Comparison of ENCODE assay signal across 8 cellular contexts in genomic region chr5:163916376-163916775, GRCh38.
DNase-seq lines count a peak whose midpoint lies in the region; ATAC-seq and TF ChIP-seq lines count a peak whose summit lies in the region.

No MANE protein-coding gene starts in this region.

- ATAC-seq in GM18505 (IDR thresholded peaks at IDR 0.05; ENCODE audit: unreplicated experiment) (peak; percentile 83), GM21737 (IDR thresholded peaks at IDR 0.05; ENCODE audit: unreplicated experiment) (peak; percentile 91)
- ATAC-seq in activated naive CD4-positive, alpha-beta T cell treated with anti-CD3 and anti-CD28 coated beads, Interleukin-2, amount 50 U/mL, for 72 hours = no peak

- no peak overlapping the region for H3K27ac Mint-ChIP-seq in activated naive CD4-positive, alpha-beta T cell treated with anti-CD3 and anti-CD28 coated beads, Interleukin-2, amount 50 U/mL, for 72 hours

- H3K9ac ChIP-seq in KMS-11 (peak overlapping the region; percentile 51), mammary epithelial cell (ENCODE audit: insufficient read depth, low read length) (no peak overlapping the region)

- TF ChIP-seq CTCF in KMS-11 (conservative IDR thresholded peaks at IDR 0.05; ENCODE audit: low read depth, low read length) (no peak), mammary epithelial cell (conservative IDR thresholded peaks at IDR 0.05 in 1 of 2, IDR thresholded peaks at IDR 0.05 in 1 of 2; ENCODE audit: extremely low read depth in 1 of 2, insufficient read depth in 1 of 2, low read depth in 1 of 2, low read length in 2 of 2) (no peak)

- in situ Hi-C loops in mammary epithelial cell (cut with MboI; ENCODE audit: low sequenced_read_pairs in 2 of 2) = no loop called here

- H3K27ac ChIP-seq in KMS-11 (peak overlapping the region; percentile 90), mammary epithelial cell (ENCODE audit: insufficient read depth, low read depth, low read length) (no peak overlapping the region)

- H3K9me3 Mint-ChIP-seq in activated naive CD4-positive, alpha-beta T cell treated with anti-CD3 and anti-CD28 coated beads, Interleukin-2, amount 50 U/mL, for 72 hours = peaks cover 14 to 17% of the 10 kb centered on the region in 2 donors

- intact Hi-C loops in mammary epithelial cell (cut with micrococcal nuclease) = no loop called here

- H3K9me3 ChIP-seq in mammary epithelial cell (replicated peaks; ENCODE audit: insufficient read depth, low read length) = no peaks in the 10 kb centered on the region

- peak; percentile 19 for TF ChIP-seq POLR2A in GM18505 (IDR thresholded peaks at IDR 0.05; ENCODE audit: borderline replicate concordance, extremely low read depth, insufficient read depth, insufficient read length)

- dilution Hi-C loops in mammary epithelial cell (cut with HindIII; ENCODE audit: low sequenced_read_pairs) = no loop called here

- H3K36me3 Mint-ChIP-seq in activated naive CD4-positive, alpha-beta T cell treated with anti-CD3 and anti-CD28 coated beads, Interleukin-2, amount 50 U/mL, for 72 hours = no peaks in the 10 kb centered on the region

- H3K79me2 ChIP-seq in KMS-11 (ENCODE audit: insufficient read depth, low read depth) (no peaks in the 10 kb centered on the region), mammary epithelial cell (ENCODE audit: insufficient read depth, low read length) (no peaks in the 10 kb centered on the region)

- CTCF ChIA-PET in mammary epithelial cell (lab: Charles Lee; ENCODE audit: low non-redundant PET) = no interaction called here

- H4K20me1 ChIP-seq in KMS-11 (ENCODE audit: insufficient read depth) (no peaks in the 10 kb centered on the region), mammary epithelial cell (ENCODE audit: insufficient read depth, low read length) (no peaks in the 10 kb centered on the region)

- H2AFZ ChIP-seq in KMS-11 (ENCODE audit: low read depth) (peak overlapping the region; percentile 25), mammary epithelial cell (ENCODE audit: low read depth, low read length) (no peak overlapping the region)

- DNase-seq in globus pallidus (ENCODE audit: low spot score) (peak; percentile 60), mammary epithelial cell (no peak)
- no peak for DNase-seq in activated naive CD4-positive, alpha-beta T cell treated with anti-CD3 and anti-CD28 coated beads, Interleukin-2, amount 50 U/mL, for 72 hours (ENCODE audit: low spot score in 2 of 2)
- DNase-seq in activated CD8-positive, alpha-beta memory T cell treated with anti-CD3 and anti-CD28 coated beads, Interleukin-2, amount 50 U/mL, for 4 hours = no peak
- no peak for DNase-seq in activated effector memory CD4-positive, alpha-beta T cell treated with anti-CD3 and anti-CD28 coated beads, Interleukin-2, amount 50 U/mL, for 16 hours

- peak overlapping the region; percentile 59 for H3K4me2 ChIP-seq in KMS-11
- H3K4me2 ChIP-seq in mammary epithelial cell (ENCODE audit: insufficient read depth, low read depth, low read length) = no peak overlapping the region

- H3K27me3 ChIP-seq in KMS-11 (ENCODE audit: insufficient read depth, low read depth) (no peaks in the 10 kb centered on the region), mammary epithelial cell (ENCODE audit: insufficient read depth, low read length) (no peaks in the 10 kb centered on the region)

- H3K4me3 ChIP-seq in KMS-11 (IDR thresholded peaks at IDR 0.05; ENCODE audit: insufficient read depth, low read depth, low read length) = no peak overlapping the region
- H3K4me3 ChIP-seq in mammary epithelial cell (replicated peaks in 1 of 3; ENCODE audit: insufficient read depth in 1 of 3, low read depth in 2 of 3, low read length in 3 of 3) = no peak overlapping the region

- H3K36me3 ChIP-seq in KMS-11 (ENCODE audit: insufficient read depth) = no peaks in the 10 kb centered on the region
- no peaks in the 10 kb centered on the region for H3K36me3 ChIP-seq in mammary epithelial cell (ENCODE audit: insufficient read depth, low read length)

- WGBS in mammary epithelial cell (ENCODE audit: low coverage, missing lambda C conversion rate) = 100% methylated on average over 1 of the region's 2 CpGs

- H3K4me1 ChIP-seq in KMS-11 (ENCODE audit: low read depth, poor library complexity, severe bottlenecking) (peaks cover 36% of the 10 kb centered on the region), mammary epithelial cell (ENCODE audit: insufficient read depth, low read length) (no peaks in the 10 kb centered on the region)

- BruUV-seq in mammary epithelial cell (replicated peaks; lab: Mats Ljungman, UMichigan) = no TSS peak

Comparison
In these comparisons a context has a peak if more than half of its experiments do, and no peak if none do; other contexts are left out.
1. ATAC-seq: peak in GM18505 (single experiment) and GM21737 (single experiment); none in activated naive CD4-positive, alpha-beta T cell treated with anti-CD3 and anti-CD28 coated beads, Interleukin-2, amount 50 U/mL, for 72 hours (0 of 2).